8 cellular contexts compared by ENCODE assay signal in the genomic region with DNA sequence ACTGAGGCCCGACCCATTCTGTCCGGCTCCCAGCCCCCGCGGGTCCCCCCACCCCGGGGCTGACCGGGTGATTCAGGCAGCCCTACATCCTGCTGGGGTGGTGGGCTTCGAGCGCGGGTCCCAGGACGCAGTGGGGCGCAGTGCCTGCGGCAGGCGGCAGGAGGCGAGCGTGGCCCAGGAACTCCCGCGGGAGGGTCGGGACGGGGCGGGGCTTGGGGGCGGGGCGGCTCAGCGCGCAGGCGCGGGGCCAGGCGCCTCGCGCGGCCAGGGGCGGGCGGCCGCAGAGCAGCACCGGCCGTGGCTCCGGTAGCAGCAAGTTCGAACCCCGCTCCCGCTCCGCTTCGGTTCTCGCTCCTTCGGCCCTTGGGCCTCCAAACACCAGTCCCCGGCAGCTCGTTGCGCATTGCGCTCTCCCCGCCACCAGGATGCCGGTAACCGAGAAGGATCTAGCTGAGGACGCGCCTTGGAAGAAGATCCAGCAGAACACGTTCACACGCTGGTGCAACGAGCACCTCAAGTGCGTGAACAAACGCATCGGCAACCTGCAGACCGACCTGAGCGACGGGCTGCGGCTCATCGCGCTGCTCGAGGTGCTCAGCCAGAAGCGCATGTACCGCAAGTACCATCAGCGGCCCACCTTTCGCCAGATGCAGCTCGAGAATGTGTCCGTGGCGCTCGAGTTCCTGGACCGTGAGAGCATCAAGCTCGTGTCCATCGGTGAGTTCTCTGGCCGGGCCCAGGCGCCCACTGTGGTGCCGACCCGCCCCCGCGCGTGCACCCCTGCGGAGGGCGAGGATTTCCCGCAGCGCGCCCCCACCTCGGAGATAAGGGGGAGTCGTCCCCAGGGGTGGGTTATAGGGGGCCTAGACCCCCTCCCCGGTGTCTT. TPM values are rescaled to one million over a fixed set of nuclear protein-coding genes. Genes with fewer than 3 reads are reported as not detected.
DNase-seq lines count a peak whose midpoint lies in the region; ATAC-seq and TF ChIP-seq lines count a peak whose summit lies in the region.

A gene with protein sequence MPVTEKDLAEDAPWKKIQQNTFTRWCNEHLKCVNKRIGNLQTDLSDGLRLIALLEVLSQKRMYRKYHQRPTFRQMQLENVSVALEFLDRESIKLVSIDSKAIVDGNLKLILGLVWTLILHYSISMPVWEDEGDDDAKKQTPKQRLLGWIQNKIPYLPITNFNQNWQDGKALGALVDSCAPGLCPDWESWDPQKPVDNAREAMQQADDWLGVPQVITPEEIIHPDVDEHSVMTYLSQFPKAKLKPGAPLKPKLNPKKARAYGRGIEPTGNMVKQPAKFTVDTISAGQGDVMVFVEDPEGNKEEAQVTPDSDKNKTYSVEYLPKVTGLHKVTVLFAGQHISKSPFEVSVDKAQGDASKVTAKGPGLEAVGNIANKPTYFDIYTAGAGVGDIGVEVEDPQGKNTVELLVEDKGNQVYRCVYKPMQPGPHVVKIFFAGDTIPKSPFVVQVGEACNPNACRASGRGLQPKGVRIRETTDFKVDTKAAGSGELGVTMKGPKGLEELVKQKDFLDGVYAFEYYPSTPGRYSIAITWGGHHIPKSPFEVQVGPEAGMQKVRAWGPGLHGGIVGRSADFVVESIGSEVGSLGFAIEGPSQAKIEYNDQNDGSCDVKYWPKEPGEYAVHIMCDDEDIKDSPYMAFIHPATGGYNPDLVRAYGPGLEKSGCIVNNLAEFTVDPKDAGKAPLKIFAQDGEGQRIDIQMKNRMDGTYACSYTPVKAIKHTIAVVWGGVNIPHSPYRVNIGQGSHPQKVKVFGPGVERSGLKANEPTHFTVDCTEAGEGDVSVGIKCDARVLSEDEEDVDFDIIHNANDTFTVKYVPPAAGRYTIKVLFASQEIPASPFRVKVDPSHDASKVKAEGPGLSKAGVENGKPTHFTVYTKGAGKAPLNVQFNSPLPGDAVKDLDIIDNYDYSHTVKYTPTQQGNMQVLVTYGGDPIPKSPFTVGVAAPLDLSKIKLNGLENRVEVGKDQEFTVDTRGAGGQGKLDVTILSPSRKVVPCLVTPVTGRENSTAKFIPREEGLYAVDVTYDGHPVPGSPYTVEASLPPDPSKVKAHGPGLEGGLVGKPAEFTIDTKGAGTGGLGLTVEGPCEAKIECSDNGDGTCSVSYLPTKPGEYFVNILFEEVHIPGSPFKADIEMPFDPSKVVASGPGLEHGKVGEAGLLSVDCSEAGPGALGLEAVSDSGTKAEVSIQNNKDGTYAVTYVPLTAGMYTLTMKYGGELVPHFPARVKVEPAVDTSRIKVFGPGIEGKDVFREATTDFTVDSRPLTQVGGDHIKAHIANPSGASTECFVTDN (N-terminal part only) (plus strand): TSS at position 283 of the 886 bp plus-strand sequence. CDS start 143 bp downstream, at position 426.

- H3K27me3 Mint-ChIP-seq in CD8-positive, alpha-beta memory T cell = no peaks in the 10 kb centered on the region
- no peaks in the 10 kb centered on the region for H3K27me3 Mint-ChIP-seq in activated naive CD8-positive, alpha-beta T cell treated with anti-CD3 and anti-CD28 coated beads, Interleukin-2, amount 50 U/mL, for 24 hours

- H3K9me3 ChIP-seq in CD8-positive, alpha-beta memory T cell (ENCODE audit: low read length) = no peaks in the 10 kb centered on the region
- no peaks in the 10 kb centered on the region for H3K9me3 ChIP-seq in HUES64 (ENCODE audit: insufficient read depth, low read depth, low read length)
- no peaks in the 10 kb centered on the region for H3K9me3 ChIP-seq in upper lobe of left lung

- H3K4me1 ChIP-seq in CD8-positive, alpha-beta memory T cell (ENCODE audit: insufficient read depth, low read length) = peaks cover 29% of the 10 kb centered on the region
- peaks cover 23% of the 10 kb centered on the region for H3K4me1 ChIP-seq in HUES64 (ENCODE audit: insufficient read depth, low read length)
- peaks cover 15 to 47% (median 36%) of the 10 kb centered on the region in 4 donors for H3K4me1 ChIP-seq in upper lobe of left lung

- H3K4me1 Mint-ChIP-seq in CD8-positive, alpha-beta memory T cell = peaks cover 27 to 45% (median 30%) of the 10 kb centered on the region in 3 donors
- H3K4me1 Mint-ChIP-seq in activated naive CD8-positive, alpha-beta T cell treated with anti-CD3 and anti-CD28 coated beads, Interleukin-2, amount 50 U/mL, for 24 hours = peaks cover 37% of the 10 kb centered on the region

- H3K36me3 ChIP-seq in CD8-positive, alpha-beta memory T cell (ENCODE audit: insufficient read depth, low read length) = no peaks in the 10 kb centered on the region
- H3K36me3 ChIP-seq in HUES64 (ENCODE audit: insufficient read depth, low read length) = no peaks in the 10 kb centered on the region
- H3K36me3 ChIP-seq in upper lobe of left lung = no peaks in the 10 kb centered on the region

- peaks cover 0 to 3% (median 0%) of the 10 kb centered on the region in 3 donors for H3K36me3 Mint-ChIP-seq in CD8-positive, alpha-beta memory T cell
- no peaks in the 10 kb centered on the region for H3K36me3 Mint-ChIP-seq in activated naive CD8-positive, alpha-beta T cell treated with anti-CD3 and anti-CD28 coated beads, Interleukin-2, amount 50 U/mL, for 24 hours (ENCODE audit: low read depth)

- H3K27me3 ChIP-seq in CD8-positive, alpha-beta memory T cell (ENCODE audit: insufficient read depth, low read length, poor library complexity, severe bottlenecking) = no peaks in the 10 kb centered on the region
- H3K27me3 ChIP-seq in HUES64 (ENCODE audit: insufficient read depth, low read length) (no peaks in the 10 kb centered on the region), upper lobe of left lung (no peaks in the 10 kb centered on the region)

- peak within 1 kb of the TSS; percentile 99 for H3K4me3 ChIP-seq in CD8-positive, alpha-beta memory T cell (ENCODE audit: low read length)
- H3K4me3 ChIP-seq in HUES64 (ENCODE audit: low read length) = peak within 1 kb of the TSS; percentile 91
- H3K4me3 ChIP-seq in upper lobe of left lung = peak within 1 kb of the TSS; percentile 66 to 95 (median 86)

- peak in 2 of 4 donors; percentile 26 to 70 for TF ChIP-seq POLR2A in upper lobe of left lung (IDR thresholded peaks at IDR 0.05)

- no peaks in the 10 kb centered on the region for H3K9me3 Mint-ChIP-seq in CD8-positive, alpha-beta memory T cell
- H3K9me3 Mint-ChIP-seq in activated naive CD8-positive, alpha-beta T cell treated with anti-CD3 and anti-CD28 coated beads, Interleukin-2, amount 50 U/mL, for 24 hours = no peaks in the 10 kb centered on the region

- under 1% methylated on average over 91 of the region's 91 CpGs for WGBS in HUES64
- 0% methylated on average over 19 to 58 of the region's 91 CpGs for WGBS in upper lobe of left lung, 2 donors

- ATAC-seq in GM19455 (IDR thresholded peaks at IDR 0.05; ENCODE audit: unreplicated experiment) (peak; percentile 78), upper lobe of left lung (ENCODE audit: low FRiP score in 2 of 2) (peak; percentile 87 to 94)
- ATAC-seq in activated naive CD8-positive, alpha-beta T cell treated with anti-CD3 and anti-CD28 coated beads, Interleukin-2, amount 50 U/mL, for 24 hours = peak; percentile 79

- H3K4me3 Mint-ChIP-seq in CD8-positive, alpha-beta memory T cell = peak within 1 kb of the TSS; percentile 73 to 93 (median 90)
- peak within 1 kb of the TSS; percentile 91 for H3K4me3 Mint-ChIP-seq in activated naive CD8-positive, alpha-beta T cell treated with anti-CD3 and anti-CD28 coated beads, Interleukin-2, amount 50 U/mL, for 24 hours

- CTCF ChIA-PET in CD8-positive, alpha-beta memory T cell (lab: Charles Lee) = interaction anchor here (0.7 to 3.0 kb wide), 15 partner anchors 9 to 298 kb away, joined by 3 to 16 read pairs (median 4); partner anchors contain the start of genes HTD2 and RPP14

- H3K27ac ChIP-seq in CD8-positive, alpha-beta memory T cell (ENCODE audit: low read depth, low read length) = peak within 1 kb of the TSS; percentile 73
- H3K27ac ChIP-seq in HUES64 (ENCODE audit: low read depth, low read length) = peak within 1 kb of the TSS; percentile 44
- peak within 1 kb of the TSS; percentile 58 to 84 (median 76) for H3K27ac ChIP-seq in upper lobe of left lung

- peak; percentile 68 to 82 (median 73) for DNase-seq in CD8-positive, alpha-beta memory T cell
- DNase-seq in T follicular helper cell (ENCODE audit: low read depth) = peak; percentile 67
- DNase-seq in activated naive CD8-positive, alpha-beta T cell treated with anti-CD3 and anti-CD28 coated beads, Interleukin-2, amount 50 U/mL, for 24 hours = peak; percentile 82
- DNase-seq in cardiac septum (ENCODE audit: low spot score) = peak; percentile 87
- DNase-seq in posterior vena cava (ENCODE audit: low spot score) = peak; percentile 90
- DNase-seq in upper lobe of left lung = peak; percentile 66 to 95

- no peak for TF ChIP-seq EP300 in upper lobe of left lung (IDR thresholded peaks at IDR 0.05)

- H3K9ac ChIP-seq in HUES64 (ENCODE audit: low read depth, low read length) = peak within 1 kb of the TSS; percentile 83

- H3K27ac Mint-ChIP-seq in CD8-positive, alpha-beta memory T cell = peak within 1 kb of the TSS; percentile 17 to 92 (median 74)
- peak within 1 kb of the TSS; percentile 89 for H3K27ac Mint-ChIP-seq in activated naive CD8-positive, alpha-beta T cell treated with anti-CD3 and anti-CD28 coated beads, Interleukin-2, amount 50 U/mL, for 24 hours

- intact Hi-C loops in cardiac septum (cut with DNase I) = loop anchor here (2.0 kb wide), 1 partner anchor 166 kb away; no protein-coding TSS in a partner anchor
- intact Hi-C loops in posterior vena cava (cut with DNase I) = loop anchor here in 1 of 2 donors (5.0 to 10.0 kb wide), 3 partner anchors 39 to 156 kb away; no protein-coding TSS in a partner anchor

- POLR2A ChIA-PET in CD8-positive, alpha-beta memory T cell (lab: Charles Lee) = interaction anchor here (0.6 kb wide), 1 partner anchor 213 kb away, joined by 3 read pairs; no protein-coding TSS in a partner anchor

- peak; percentile 75 to 96 (median 88) for TF ChIP-seq CTCF in upper lobe of left lung (IDR thresholded peaks at IDR 0.05)

RNA-seq across cellular contexts. Expression of the gene that starts here (rescaled TPM):
- 10 to 100 TPM; 11.5 to 12.8 TPM for total RNA-seq in CD8-positive, alpha-beta memory T cell
- polyA plus RNA-seq in CD8-positive, alpha-beta memory T cell = 12.2 TPM
- 33.5 TPM for polyA plus RNA-seq in HUES64 (2013, experiment 1 of 2)
- 39.4 TPM for polyA plus RNA-seq in HUES64 (2013, experiment 2 of 2)
- total RNA-seq in cardiac septum (58.1 TPM), posterior vena cava (100 to 1,000 TPM; 130 to 133 TPM), upper lobe of left lung (100 to 1,000 TPM; 101 to 193 (median 127) TPM)

Comparison
In these comparisons a context has a peak if more than half of its experiments do, and no peak if none do; other contexts are left out.
1. Peak in every context shown above with its lines: DNase-seq, ATAC-seq, H3K4me3 ChIP-seq and H3K27ac ChIP-seq.